In the genomic region with DNA sequence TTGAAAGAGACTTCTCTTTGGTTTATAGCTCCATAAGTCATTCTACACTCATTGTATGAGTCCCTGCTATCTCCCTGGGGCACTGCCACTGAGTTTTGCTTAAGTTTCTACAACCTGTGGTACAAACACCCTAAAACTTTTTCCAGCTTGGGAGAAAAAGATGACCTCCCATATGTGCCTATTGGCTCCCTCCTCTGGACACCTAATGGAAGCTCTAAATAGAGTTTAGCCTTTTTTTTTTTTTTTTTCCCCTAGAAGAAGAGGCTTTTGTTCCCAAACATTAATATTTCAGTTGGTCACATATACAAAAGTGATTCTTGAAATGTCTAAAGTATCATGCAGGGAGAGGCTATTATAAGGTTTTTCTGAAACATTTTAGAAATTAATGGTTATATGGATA, we compare ENCODE assay signal across 14 cellular contexts.
A peak's percentile ranks its signal among the peaks of the same experiment; 100 is the strongest.
DNase-seq lines count a peak whose midpoint lies in the region; TF ChIP-seq lines count a peak whose summit lies in the region.
"Had no signal": no experiment of that assay in that cellular context is flagged by ENCODE, and none has a peak within 500 bp of the region (broad histone marks: within the 10 kb centered on the region; RNA-seq: fewer than 3 reads in every experiment).

No MANE protein-coding gene starts in this region.

- TF ChIP-seq CTCF in tibial nerve (IDR thresholded peaks at IDR 0.05), result no peak
- TF ChIP-seq CTCF in esophagus squamous epithelium (IDR thresholded peaks at IDR 0.05), result no peak

- intact Hi-C loops in esophagus squamous epithelium (cut with DNase I), result no loop called here

- peaks cover 0 to 3% (median 0%) of the 10 kb centered on the region in 4 donors for H3K9me3 ChIP-seq in tibial nerve
- H3K9me3 ChIP-seq in esophagus squamous epithelium, result no peaks in the 10 kb centered on the region

- H3K4me1 ChIP-seq in tibial nerve (no peaks in the 10 kb centered on the region), esophagus squamous epithelium (no peaks in the 10 kb centered on the region)

- H3K4me3 ChIP-seq in tibial nerve, result no peak overlapping the region
- H3K4me3 ChIP-seq in esophagus squamous epithelium, result no peak overlapping the region

- TF ChIP-seq EP300 in Ishikawa (IDR thresholded peaks at IDR 0.05; ENCODE audit: borderline replicate concordance), result no peak
- no peak for TF ChIP-seq EP300 in tibial nerve (IDR thresholded peaks at IDR 0.05)

- no peaks in the 10 kb centered on the region for H3K27me3 ChIP-seq in tibial nerve
- no peaks in the 10 kb centered on the region for H3K27me3 ChIP-seq in esophagus squamous epithelium

- H3K27ac ChIP-seq in tibial nerve (no peak overlapping the region), esophagus squamous epithelium (no peak overlapping the region)

- peak; percentile 17; the same call in 1 of the 2 replicates for TF ChIP-seq RAD21 in Ishikawa (IDR thresholded peaks at IDR 0.05; ENCODE audit: low read depth)

- no peak for TF ChIP-seq POLR2A in tibial nerve (IDR thresholded peaks at IDR 0.05)
- TF ChIP-seq POLR2A in esophagus squamous epithelium (IDR thresholded peaks at IDR 0.05), result no peak

- peak; percentile 4 for DNase-seq in COLO829 (ENCODE audit: low spot score)
- DNase-seq in SW480 (ENCODE audit: low spot score), result peak; percentile 1
- peak; percentile 26 for DNase-seq in iPS-NIHi7 (ENCODE audit: extremely low spot score)
- DNase-seq in NCI-H524 treated with DMSO at 0.1 percent for 48 hours (lab: John Stamatoyannopoulos, UW), result no peak
- no peak for DNase-seq in NOMO-1 treated with DMSO at 0.1 percent for 48 hours (lab: John Stamatoyannopoulos, UW; ENCODE audit: unreplicated experiment)
- no peak for DNase-seq in tibial nerve (ENCODE audit: low spot score in 2 of 2)
- no peak for DNase-seq in esophagus squamous epithelium (lab: John Stamatoyannopoulos, UW)
- DNase-seq: activated CD4-positive, CD25-positive, alpha-beta regulatory T cell treated with anti-CD3 and anti-CD28 coated beads, Interleukin-2, amount 50 U/mL, for 72 hours; caudate nucleus; CD4-positive, CD25-positive, alpha-beta regulatory T cell; kidney; SIG-M5; stimulated activated CD4-positive, alpha-beta T cell treated with anti-CD3 and anti-CD28 coated beads, Interleukin-15, amount 100 ng/mL, for 24 hours had no signal

- H3K36me3 ChIP-seq in tibial nerve (no peaks in the 10 kb centered on the region), esophagus squamous epithelium (no peaks in the 10 kb centered on the region)

TF ChIP-seq in Ishikawa, 13 proteins besides CTCF, POLR2A, EP300 and RAD21:
- TF ChIP-seq TAF1 (IDR thresholded peaks at IDR 0.05; ENCODE audit: low read depth) (no peak), TCF12 (IDR thresholded peaks at IDR 0.05; ENCODE audit: low read depth) (no peak), NFIC (IDR thresholded peaks at IDR 0.05) (no peak)
TF ChIP-seq in Ishikawa: peak in this region for 0.

Comparison
In these comparisons a context has a peak if more than half of its experiments do, and no peak if none do; other contexts are left out.
1. DNase-seq: peak in COLO829 (single experiment), SW480 (single experiment) and iPS-NIHi7 (single experiment); none in NCI-H524 treated with DMSO at 0.1 percent for 48 hours (single experiment), NOMO-1 treated with DMSO at 0.1 percent for 48 hours (single experiment), tibial nerve (0 of 2) and esophagus squamous epithelium (single experiment).